8 cellular contexts compared by ENCODE assay signal in the genomic region with DNA sequence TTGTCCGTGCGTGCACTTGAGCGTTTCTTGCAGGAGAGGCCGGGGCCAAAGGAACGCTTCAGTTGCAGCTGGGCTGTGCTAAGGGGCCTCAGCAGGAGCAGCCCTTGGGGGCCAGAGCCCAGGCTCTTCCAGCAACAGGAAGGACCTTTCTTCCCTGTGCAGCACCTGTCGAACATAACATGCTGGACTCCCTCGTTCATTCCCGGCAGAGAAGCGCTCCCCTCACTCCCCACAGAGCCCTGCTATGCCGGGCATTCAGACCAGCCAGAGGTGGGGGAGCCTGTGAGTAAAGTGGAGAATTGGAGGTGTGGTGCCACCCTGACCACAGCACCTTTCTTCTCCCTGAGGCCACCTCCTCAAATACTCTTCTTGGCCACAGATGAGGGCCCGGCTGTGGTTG.
DNase-seq lines count a peak whose midpoint lies in the region; ATAC-seq and TF ChIP-seq lines count a peak whose summit lies in the region.
"Not testable (repeated sequence)": the region's sequence is repeated elsewhere in the genome, so short reads cannot be mapped to it uniquely, and the experiment has no call there.

No MANE protein-coding gene starts in this region.

- H3K27me3 ChIP-seq in BLaER1 treated with 17β-estradiol and CSF1 and Interleukin-3, amounts not matched to agents 10 nM and 100 nM; left ventricle myocardium inferior (ENCODE audit: low read depth): not testable (repeated sequence)

- not testable (repeated sequence) for H3K79me2 ChIP-seq in OCI-LY7 (ENCODE audit: insufficient read depth, low read depth, low read length)

- H3K27me3 Mint-ChIP-seq in IgD-negative memory B cell; osteocyte (ENCODE audit: unreplicated experiment); stimulated activated naive B cell treated with anti-CD40 and anti-IgM and Interleukin-4, amounts not matched to agents 10 μg/mL and 1 μg/mL and 100 μg/mL, for 72 hours: not testable (repeated sequence)

- H3K27ac Mint-ChIP-seq in IgD-negative memory B cell: peak overlapping the region; percentile 86 to 99 (median 99)
- peak overlapping the region; percentile 23 for H3K27ac Mint-ChIP-seq in osteocyte (ENCODE audit: unreplicated experiment)
- peak overlapping the region; percentile 100 for H3K27ac Mint-ChIP-seq in stimulated activated naive B cell treated with anti-CD40 and anti-IgM and Interleukin-4, amounts not matched to agents 10 μg/mL and 1 μg/mL and 100 μg/mL, for 72 hours

- peak overlapping the region in 10 of 11 experiments; percentile 20 to 69 (median 48); a peak in 16 of 22 replicates for H3K9ac ChIP-seq in BLaER1 treated with 17β-estradiol and CSF1 and Interleukin-3, amounts not matched to agents 10 nM and 100 nM

- DNase-seq in OCI-LY7 (ENCODE audit: low spot score): peak; percentile 20
- peak; percentile 6 for DNase-seq in activated CD8-positive, alpha-beta memory T cell treated with anti-CD3 and anti-CD28 coated beads, Interleukin-2, amount 50 U/mL, for 4 hours
- peak; percentile 9 for DNase-seq in left ventricle myocardium inferior
- DNase-seq in osteocyte (ENCODE audit: extremely low spot score, unreplicated experiment); stimulated activated naive B cell treated with anti-CD40 and anti-IgM and Interleukin-4, amounts not matched to agents 10 μg/mL and 1 μg/mL and 100 μg/mL, for 72 hours: not testable (repeated sequence)

- intact Hi-C loops in OCI-LY7 (cut with micrococcal nuclease; ENCODE audit: unreplicated experiment): loop anchor here (2.0 to 10.0 kb wide), 3 partner anchors 95 to 343 kb away; a partner anchor contains a TSS
- intact Hi-C loops in left ventricle myocardium inferior (cut with micrococcal nuclease): not testable (repeated sequence)

- H3K4me2 ChIP-seq in BLaER1 treated with 17β-estradiol and CSF1 and Interleukin-3, amounts not matched to agents 10 nM and 100 nM: peak overlapping the region; percentile 69 to 93 (median 83)
- peak overlapping the region; percentile 55 for H3K4me2 ChIP-seq in OCI-LY7 (ENCODE audit: low read length)

- H3K9me3 ChIP-seq in BLaER1 treated with 17β-estradiol and CSF1 and Interleukin-3, amounts not matched to agents 10 nM and 100 nM (replicated peaks in 1 of 11); OCI-LY7 (ENCODE audit: low read length); left ventricle myocardium inferior (replicated peaks): not testable (repeated sequence)

- CTCF ChIA-PET in OCI-LY7 (lab: Charles Lee; ENCODE audit: unreplicated experiment): not testable (repeated sequence)

- not testable (repeated sequence) for H3K4me3 ChIP-seq in BLaER1 treated with 17β-estradiol and CSF1 and Interleukin-3, amounts not matched to agents 10 nM and 100 nM; left ventricle myocardium inferior
- peak overlapping the region; percentile 28 for H3K4me3 ChIP-seq in OCI-LY7 (ENCODE audit: low read depth, low read length, poor library complexity, severe bottlenecking)

- peak overlapping the region; percentile 4; the same call in 1 of the 2 replicates for H2AFZ ChIP-seq in OCI-LY7 (ENCODE audit: low read length)

- POLR2A ChIA-PET in OCI-LY7 (lab: Charles Lee): not testable (repeated sequence)

- H3K9me3 Mint-ChIP-seq in IgD-negative memory B cell; osteocyte (ENCODE audit: unreplicated experiment); stimulated activated naive B cell treated with anti-CD40 and anti-IgM and Interleukin-4, amounts not matched to agents 10 μg/mL and 1 μg/mL and 100 μg/mL, for 72 hours: not testable (repeated sequence)

- H3K36me3 ChIP-seq in BLaER1 treated with 17β-estradiol and CSF1 and Interleukin-3, amounts not matched to agents 10 nM and 100 nM: peaks cover 17 to 32% (median 27%) of the 10 kb centered on the region in 11 experiments
- H3K36me3 ChIP-seq in OCI-LY7 (ENCODE audit: insufficient read depth, low read length) (peaks cover 26% of the 10 kb centered on the region), left ventricle myocardium inferior (peaks cover 22% of the 10 kb centered on the region)

- H3K27ac ChIP-seq in BLaER1 treated with 17β-estradiol and CSF1 and Interleukin-3, amounts not matched to agents 10 nM and 100 nM: peak overlapping the region in 10 of 11 experiments; percentile 71 to 83 (median 78); a peak in 20 of 22 replicates
- H3K27ac ChIP-seq in OCI-LY7 (ENCODE audit: low read depth, low read length, poor library complexity, severe bottlenecking): peak overlapping the region; percentile 69
- H3K27ac ChIP-seq in left ventricle myocardium inferior (replicated peaks): not testable (repeated sequence)

- peak overlapping the region; percentile 56 to 91 (median 78) for H3K4me3 Mint-ChIP-seq in IgD-negative memory B cell
- H3K4me3 Mint-ChIP-seq in osteocyte (ENCODE audit: unreplicated experiment): not testable (repeated sequence)
- peak overlapping the region; percentile 71 to 79 for H3K4me3 Mint-ChIP-seq in stimulated activated naive B cell treated with anti-CD40 and anti-IgM and Interleukin-4, amounts not matched to agents 10 μg/mL and 1 μg/mL and 100 μg/mL, for 72 hours

- H3K36me3 Mint-ChIP-seq in IgD-negative memory B cell (peaks cover 11% of the 10 kb centered on the region), osteocyte (ENCODE audit: unreplicated experiment) (peaks cover 28% of the 10 kb centered on the region)
- peaks cover 55 to 66% of the 10 kb centered on the region in 2 donors for H3K36me3 Mint-ChIP-seq in stimulated activated naive B cell treated with anti-CD40 and anti-IgM and Interleukin-4, amounts not matched to agents 10 μg/mL and 1 μg/mL and 100 μg/mL, for 72 hours

- BruUV-seq in OCI-LY7 (replicated peaks; lab: Mats Ljungman, UMichigan): not testable (repeated sequence)

- peak; percentile 5 for ATAC-seq in GM19035 (IDR thresholded peaks at IDR 0.05; ENCODE audit: unreplicated experiment)
- ATAC-seq in stimulated activated naive B cell treated with anti-CD40 and anti-IgM and Interleukin-4, amounts not matched to agents 10 μg/mL and 1 μg/mL and 100 μg/mL, for 72 hours (replicated peaks): not testable (repeated sequence)

- H3K9me2 ChIP-seq in OCI-LY7 (ENCODE audit: insufficient read depth, low read length): not testable (repeated sequence)

- TF ChIP-seq CTCF in OCI-LY7 (conservative IDR thresholded peaks at IDR 0.05; ENCODE audit: low read length); left ventricle myocardium inferior (IDR thresholded peaks at IDR 0.05; ENCODE audit: borderline replicate concordance); osteocyte (IDR thresholded peaks at IDR 0.05): not testable (repeated sequence)

- H3K4me1 Mint-ChIP-seq in IgD-negative memory B cell: peaks cover 26 to 48% (median 43%) of the 10 kb centered on the region in 3 donors
- H3K4me1 Mint-ChIP-seq in osteocyte (ENCODE audit: unreplicated experiment): not testable (repeated sequence)
- H3K4me1 Mint-ChIP-seq in stimulated activated naive B cell treated with anti-CD40 and anti-IgM and Interleukin-4, amounts not matched to agents 10 μg/mL and 1 μg/mL and 100 μg/mL, for 72 hours: peaks cover 54 to 94% of the 10 kb centered on the region in 2 donors

- H4K20me1 ChIP-seq in BLaER1 treated with 17β-estradiol and CSF1 and Interleukin-3, amounts not matched to agents 10 nM and 100 nM; OCI-LY7 (ENCODE audit: insufficient read depth, low read length): not testable (repeated sequence)

- peaks cover 53 to 77% (median 64%) of the 10 kb centered on the region in 10 experiments for H3K4me1 ChIP-seq in BLaER1 treated with 17β-estradiol and CSF1 and Interleukin-3, amounts not matched to agents 10 nM and 100 nM
- peaks cover 38% of the 10 kb centered on the region for H3K4me1 ChIP-seq in OCI-LY7 (ENCODE audit: insufficient read depth, low read length, poor library complexity, severe bottlenecking)
- H3K4me1 ChIP-seq in left ventricle myocardium inferior: not testable (repeated sequence)

Comparison
In these comparisons a context has a peak if more than half of its experiments do, and no peak if none do; other contexts are left out.
1. H3K27ac Mint-ChIP-seq: peak in every context shown above with its lines; median percentile 100 in stimulated activated naive B cell treated with anti-CD40 and anti-IgM and Interleukin-4, amounts not matched to agents 10 μg/mL and 1 μg/mL and 100 μg/mL, for 72 hours; 99 in IgD-negative memory B cell; 23 in osteocyte.